In the genomic region with DNA sequence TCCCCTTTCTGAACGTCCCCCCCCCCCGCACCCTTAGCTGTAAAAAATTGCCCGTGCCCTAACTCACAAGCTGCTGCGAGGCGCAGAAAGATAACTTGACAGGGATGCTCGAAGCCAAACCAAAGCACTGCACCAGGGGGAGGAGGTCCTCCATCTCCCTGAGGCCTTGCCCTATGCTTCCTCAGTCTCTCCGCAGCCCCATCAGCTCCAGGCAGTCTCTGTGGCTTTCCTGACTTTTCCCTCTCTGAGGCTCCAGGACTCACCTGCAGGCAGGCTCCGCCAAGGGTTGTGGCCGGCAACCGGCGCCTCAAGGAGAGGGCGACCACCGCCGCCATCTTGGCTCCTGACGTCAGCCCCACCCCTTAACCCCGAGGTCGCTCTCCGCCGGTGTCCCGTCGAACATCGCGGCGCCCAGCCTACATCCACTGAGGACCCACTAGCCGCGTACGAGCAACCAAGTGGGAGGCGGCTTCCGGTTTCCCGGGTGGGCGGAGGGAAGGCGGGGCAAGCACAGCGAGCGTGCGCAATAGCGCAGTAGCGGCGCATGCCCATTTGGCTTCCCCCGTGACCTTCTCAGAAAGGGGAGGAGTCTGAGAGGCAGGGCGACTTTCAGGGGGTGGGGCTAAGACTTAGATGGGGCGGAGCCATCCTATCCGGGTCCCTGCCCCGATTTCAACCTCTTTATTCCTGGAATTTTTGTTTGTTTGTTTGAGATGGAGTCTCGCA, we compare ENCODE assay signal across 2 cellular contexts.
TF ChIP-seq lines count a peak whose summit lies in the region.

Gene SDHB (minus strand): TSS at position 348 of the 726 bp plus-strand sequence. CDS start 13 bp downstream, at position 335.

TF ChIP-seq in HCT116, 20 proteins besides CTCF, POLR2A, EP300 and RAD21 (continued from another document):
- TF ChIP-seq EGR1 (IDR thresholded peaks at IDR 0.05; ENCODE audit: low read depth) (peak; percentile 83), POLR2AphosphoS5 (IDR thresholded peaks at IDR 0.05; ENCODE audit: low read depth, low read length) (peak; percentile 82), SP1 (IDR thresholded peaks at IDR 0.05; ENCODE audit: low read depth) (peak; percentile 69)
- TF ChIP-seq, protein P1, sequence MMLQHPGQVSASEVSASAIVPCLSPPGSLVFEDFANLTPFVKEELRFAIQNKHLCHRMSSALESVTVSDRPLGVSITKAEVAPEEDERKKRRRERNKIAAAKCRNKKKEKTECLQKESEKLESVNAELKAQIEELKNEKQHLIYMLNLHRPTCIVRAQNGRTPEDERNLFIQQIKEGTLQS (IDR thresholded peaks at IDR 0.05): no peak

TF ChIP-seq in neural cell, 6 proteins besides CTCF, POLR2A, EP300 and RAD21 (continued from another document):
- TF ChIP-seq REST (IDR thresholded peaks at IDR 0.05; ENCODE audit: borderline replicate concordance) (peak; percentile 75), POLR2AphosphoS5 (IDR thresholded peaks at IDR 0.05) (peak; percentile 97)
